ENCODE assay signal across 1 cellular context in the genomic region with DNA sequence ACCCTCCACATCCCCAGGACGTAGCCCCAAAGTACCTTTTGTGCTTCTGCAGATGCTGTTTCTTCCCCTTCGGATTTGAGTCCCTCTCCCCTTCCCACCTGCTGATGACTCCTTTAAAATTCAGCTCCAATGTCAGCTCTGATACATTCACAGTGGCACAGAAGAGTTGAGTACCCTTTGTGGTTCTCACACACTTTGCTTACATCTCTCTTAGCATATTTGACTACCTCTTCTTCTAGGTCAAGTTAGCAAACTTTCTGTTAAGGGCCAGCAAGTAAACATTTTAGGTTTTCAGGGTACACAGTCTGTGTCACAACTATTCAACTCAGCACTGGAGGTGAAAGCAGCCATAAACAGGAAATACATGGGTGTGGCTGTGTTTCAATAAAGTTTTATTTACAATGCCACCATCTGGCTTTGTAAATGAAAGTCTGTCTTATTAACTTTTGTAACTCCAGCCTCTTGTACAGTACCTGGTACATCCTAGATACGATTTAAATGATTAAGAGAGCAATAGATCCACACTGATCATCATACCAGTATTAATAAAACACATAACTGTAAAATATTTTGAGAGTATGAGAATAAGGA.
TF ChIP-seq lines count a peak whose summit lies in the region.

No MANE protein-coding gene starts in this region.

TF ChIP-seq in K562, 482 proteins besides CTCF, POLR2A, EP300 and RAD21:
- TF ChIP-seq, protein P1, sequence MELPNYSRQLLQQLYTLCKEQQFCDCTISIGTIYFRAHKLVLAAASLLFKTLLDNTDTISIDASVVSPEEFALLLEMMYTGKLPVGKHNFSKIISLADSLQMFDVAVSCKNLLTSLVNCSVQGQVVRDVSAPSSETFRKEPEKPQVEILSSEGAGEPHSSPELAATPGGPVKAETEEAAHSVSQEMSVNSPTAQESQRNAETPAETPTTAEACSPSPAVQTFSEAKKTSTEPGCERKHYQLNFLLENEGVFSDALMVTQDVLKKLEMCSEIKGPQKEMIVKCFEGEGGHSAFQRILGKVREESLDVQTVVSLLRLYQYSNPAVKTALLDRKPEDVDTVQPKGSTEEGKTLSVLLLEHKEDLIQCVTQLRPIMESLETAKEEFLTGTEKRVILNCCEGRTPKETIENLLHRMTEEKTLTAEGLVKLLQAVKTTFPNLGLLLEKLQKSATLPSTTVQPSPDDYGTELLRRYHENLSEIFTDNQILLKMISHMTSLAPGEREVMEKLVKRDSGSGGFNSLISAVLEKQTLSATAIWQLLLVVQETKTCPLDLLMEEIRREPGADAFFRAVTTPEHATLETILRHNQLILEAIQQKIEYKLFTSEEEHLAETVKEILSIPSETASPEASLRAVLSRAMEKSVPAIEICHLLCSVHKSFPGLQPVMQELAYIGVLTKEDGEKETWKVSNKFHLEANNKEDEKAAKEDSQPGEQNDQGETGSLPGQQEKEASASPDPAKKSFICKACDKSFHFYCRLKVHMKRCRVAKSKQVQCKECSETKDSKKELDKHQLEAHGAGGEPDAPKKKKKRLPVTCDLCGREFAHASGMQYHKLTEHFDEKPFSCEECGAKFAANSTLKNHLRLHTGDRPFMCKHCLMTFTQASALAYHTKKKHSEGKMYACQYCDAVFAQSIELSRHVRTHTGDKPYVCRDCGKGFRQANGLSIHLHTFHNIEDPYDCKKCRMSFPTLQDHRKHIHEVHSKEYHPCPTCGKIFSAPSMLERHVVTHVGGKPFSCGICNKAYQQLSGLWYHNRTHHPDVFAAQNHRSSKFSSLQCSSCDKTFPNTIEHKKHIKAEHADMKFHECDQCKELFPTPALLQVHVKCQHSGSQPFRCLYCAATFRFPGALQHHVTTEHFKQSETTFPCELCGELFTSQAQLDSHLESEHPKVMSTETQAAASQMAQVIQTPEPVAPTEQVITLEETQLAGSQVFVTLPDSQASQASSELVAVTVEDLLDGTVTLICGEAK (IDR thresholded peaks at IDR 0.05) = peak; percentile 76
- TF ChIP-seq, protein P1 (CRISPR knock-in tag; IDR thresholded peaks at IDR 0.05) = no peak
- TF ChIP-seq NR2C1 (IDR thresholded peaks at IDR 0.05) = no peak
- no peak for TF ChIP-seq NR2C1 (tag; IDR thresholded peaks at IDR 0.05)
